24 cellular contexts compared by ENCODE assay signal in genomic region chr12:80332827-80333226, GRCh38.
"Had no signal": no experiment of that assay in that cellular context is flagged by ENCODE, and none has a peak within 500 bp of the region (broad histone marks: within the 10 kb centered on the region; RNA-seq: fewer than 3 reads in every experiment).

No MANE protein-coding gene starts in this region.

- H3K4me3 ChIP-seq: stomach, suprapubic skin, testis, thoracic aorta, thyroid gland, tibial artery, tibial nerve, transverse colon, upper lobe of left lung, upper lobe of right lung, uterus, vagina had no signal

- DNase-seq: stimulated activated CD4-positive, alpha-beta T cell treated with anti-CD3 and anti-CD28 coated beads, Interleukin-2, amount 100 ng/mL, for 48 hours; stimulated activated CD4-positive, alpha-beta T cell treated with anti-CD3 and anti-CD28 coated beads, Interleukin-4, amount 100 ng/mL, for 1 hour; stimulated activated CD4-positive, alpha-beta T cell treated with anti-CD3 and anti-CD28 coated beads, Interleukin-4, amount 100 ng/mL, for 24 hours; stimulated activated CD4-positive, alpha-beta T cell treated with anti-CD3 and anti-CD28 coated beads, Interleukin-4, amount 100 ng/mL, for 4 hours; stimulated activated CD8-positive, alpha-beta memory T cell treated with anti-CD3 and anti-CD28 coated beads, Interleukin-4, amount 100 ng/mL, for 48 hours; stimulated activated naive B cell treated with anti-CD40 and anti-IgM and Interleukin-4, amounts not matched to agents 10 μg/mL and 1 μg/mL and 100 μg/mL, for 72 hours; stimulated activated naive CD4-positive, alpha-beta T cell; stimulated activated naive CD4-positive, alpha-beta T cell treated with Interleukin-2 at 50 U/mL for 16 hours; stimulated activated naive CD8-positive, alpha-beta T cell treated with anti-CD3 and anti-CD28 coated beads, Interleukin-15, amount 100 ng/mL, for 72 hours; stimulated activated naive CD8-positive, alpha-beta T cell treated with anti-CD3 and anti-CD28 coated beads, Interleukin-15, Interleukin-2, amounts not matched to agents 100 U/mL and 50 U/mL, for 24 hours; stomach; substantia nigra; testis; thyroid gland; tibial artery; transverse colon; trophoblast cell; upper lobe of left lung; upper lobe of right lung; uterus had no signal

- H3K4me1 ChIP-seq: stomach, suprapubic skin, testis, thyroid gland, tibial artery, tibial nerve, transverse colon, upper lobe of left lung, upper lobe of right lung, uterus, vagina had no signal

- H3K36me3 ChIP-seq: stomach, suprapubic skin, thoracic aorta, thyroid gland, tibial artery, tibial nerve, transverse colon, upper lobe of left lung, upper lobe of right lung, uterus, vagina had no signal

- H3K27ac ChIP-seq: stomach, suprapubic skin, testis, thoracic aorta, thyroid gland, tibial artery, tibial nerve, transverse colon, upper lobe of left lung, upper lobe of right lung, uterus, vagina had no signal

- H3K27me3 ChIP-seq: stomach, suprapubic skin, testis, thyroid gland, tibial artery, tibial nerve, transverse colon, upper lobe of left lung, upper lobe of right lung, uterus, vagina had no signal

- H3K9me3 ChIP-seq: stomach, suprapubic skin, testis, thoracic aorta, thyroid gland, tibial artery, tibial nerve, transverse colon, upper lobe of left lung, upper lobe of right lung, uterus, vagina had no signal
